In the genomic region with DNA sequence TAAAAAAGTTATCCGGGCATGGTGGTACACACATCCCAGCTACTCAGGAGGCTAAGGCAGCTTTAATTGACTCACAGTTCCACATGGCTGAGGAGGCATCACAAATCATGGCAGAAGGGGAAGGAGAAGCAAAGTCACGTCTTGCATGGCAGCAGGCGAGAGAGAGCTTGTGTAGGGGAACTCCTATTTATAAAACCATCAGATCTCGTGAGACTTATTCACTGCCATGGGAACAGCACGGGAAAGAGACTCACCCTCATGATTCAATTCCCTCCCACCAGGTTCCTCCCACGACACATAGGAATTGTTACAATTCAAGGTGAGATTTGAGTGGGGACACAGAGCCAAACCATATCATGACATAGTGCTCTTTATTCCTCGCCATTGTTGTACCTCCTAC, we compare ENCODE assay signal across 18 cellular contexts.
DNase-seq lines count a peak whose midpoint lies in the region; ATAC-seq and TF ChIP-seq lines count a peak whose summit lies in the region.
"Had no signal": no experiment of that assay in that cellular context is flagged by ENCODE, and none has a peak within 500 bp of the region (broad histone marks: within the 10 kb centered on the region; RNA-seq: fewer than 3 reads in every experiment).

No MANE protein-coding gene starts in this region.

- H2AFZ ChIP-seq in mesenchymal stem cell (ENCODE audit: low read depth, low read length) = no peak overlapping the region
- H2AFZ ChIP-seq: hepatocyte had no signal

- H2BK15ac ChIP-seq in mesenchymal stem cell (ENCODE audit: low read depth, poor library complexity, severe bottlenecking) = no peak overlapping the region

- H3K4me2 ChIP-seq in mesenchymal stem cell (ENCODE audit: low read length, poor library complexity, severe bottlenecking) = no peak overlapping the region
- H3K4me2 ChIP-seq: hepatocyte had no signal

- H3K18ac ChIP-seq in mesenchymal stem cell (ENCODE audit: low read depth in 1 of 2, low read length in 2 of 2) = peak overlapping the region in 1 of 2 experiments; percentile 64

- H3K27me3 Mint-ChIP-seq in natural killer cell treated with Interleukin-12 subunit alpha and Interleukin-12 subunit beta and Interleukin-15 and Interleukin-18, amount 100 ng/mL, for 72 hours = no peaks in the 10 kb centered on the region
- peaks cover 0 to under 1% of the 10 kb centered on the region in 2 donors for H3K27me3 Mint-ChIP-seq in natural killer cell (ENCODE audit: low read depth in 2 of 2)
- no peaks in the 10 kb centered on the region for H3K27me3 Mint-ChIP-seq in CD8-positive, alpha-beta memory T cell
- H3K27me3 Mint-ChIP-seq: CD4-positive, alpha-beta memory T cell had no signal

- no peak for ATAC-seq in natural killer cell treated with Interleukin-12 subunit alpha and Interleukin-12 subunit beta and Interleukin-15 and Interleukin-18, amount 100 ng/mL, for 72 hours
- ATAC-seq in natural killer cell (no peak), GM18520 (IDR thresholded peaks at IDR 0.05; ENCODE audit: unreplicated experiment) (no peak), HG03520 (IDR thresholded peaks at IDR 0.05; ENCODE audit: unreplicated experiment) (no peak)
- ATAC-seq: activated CD4-positive, CD25-positive, alpha-beta regulatory T cell treated with anti-CD3 and anti-CD28 coated beads, Interleukin-2, amount 50 U/mL, for 24 hours; foreskin keratinocyte had no signal

- no peak overlapping the region for H3K27ac Mint-ChIP-seq in natural killer cell treated with Interleukin-12 subunit alpha and Interleukin-12 subunit beta and Interleukin-15 and Interleukin-18, amount 100 ng/mL, for 72 hours
- H3K27ac Mint-ChIP-seq in natural killer cell = peak overlapping the region in 1 of 2 donors; percentile 24
- no peak overlapping the region for H3K27ac Mint-ChIP-seq in CD8-positive, alpha-beta memory T cell

- no peak overlapping the region for H3K27ac ChIP-seq in mesenchymal stem cell (ENCODE audit: low read length, poor library complexity, severe bottlenecking)
- no peak overlapping the region for H3K27ac ChIP-seq in CD8-positive, alpha-beta memory T cell (ENCODE audit: low read depth, low read length)
- H3K27ac ChIP-seq: cardiac muscle cell, foreskin keratinocyte had no signal

- peaks cover 63 to 67% of the 10 kb centered on the region in 2 donors for H3K4me1 Mint-ChIP-seq in natural killer cell treated with Interleukin-12 subunit alpha and Interleukin-12 subunit beta and Interleukin-15 and Interleukin-18, amount 100 ng/mL, for 72 hours (ENCODE audit: low read depth in 2 of 2)
- peaks cover 62% of the 10 kb centered on the region in 2 donors for H3K4me1 Mint-ChIP-seq in natural killer cell
- H3K4me1 Mint-ChIP-seq in CD8-positive, alpha-beta memory T cell = peaks cover 47 to 55% (median 49%) of the 10 kb centered on the region in 3 donors

- H3K23ac ChIP-seq in mesenchymal stem cell (ENCODE audit: low read length in 2 of 2) = no peak overlapping the region

- 58% methylated on average over 7 of the region's 7 CpGs for WGBS in mesenchymal stem cell

- H3K36me3 ChIP-seq in mesenchymal stem cell (ENCODE audit: control insufficient read depth in 1 of 2, insufficient read depth in 2 of 2, low read depth in 1 of 2, low read length in 2 of 2) = no peaks in the 10 kb centered on the region
- no peaks in the 10 kb centered on the region for H3K36me3 ChIP-seq in CD8-positive, alpha-beta memory T cell (ENCODE audit: insufficient read depth, low read length)
- H3K36me3 ChIP-seq: cardiac muscle cell had no signal

- H3K79me1 ChIP-seq in mesenchymal stem cell (replicated peaks; ENCODE audit: low read length, poor library complexity, severe bottlenecking) = no peaks in the 10 kb centered on the region

- H2BK5ac ChIP-seq in mesenchymal stem cell (ENCODE audit: low read depth, low read length, poor library complexity, severe bottlenecking) = no peak overlapping the region

- H2AK5ac ChIP-seq in mesenchymal stem cell (ENCODE audit: low read length, severe bottlenecking) = no peak overlapping the region

- POLR2A ChIA-PET in CD8-positive, alpha-beta memory T cell (lab: Charles Lee) = no interaction called here

- H3K4me3 ChIP-seq in mesenchymal stem cell (ENCODE audit: insufficient read depth in 1 of 2, low read depth in 1 of 2, low read length in 2 of 2) = no peak overlapping the region
- H3K4me3 ChIP-seq in CD8-positive, alpha-beta memory T cell (ENCODE audit: low read length) = no peak overlapping the region
- H3K4me3 ChIP-seq: cardiac muscle cell, hepatocyte had no signal

- H3K4me1 ChIP-seq in mesenchymal stem cell (ENCODE audit: control insufficient read depth, insufficient read depth, low read depth, low read length) = peaks cover 9% of the 10 kb centered on the region
- peaks cover 33% of the 10 kb centered on the region for H3K4me1 ChIP-seq in CD8-positive, alpha-beta memory T cell (ENCODE audit: insufficient read depth, low read length)

- peak; percentile 42 for DNase-seq in natural killer cell treated with Interleukin-12 subunit alpha and Interleukin-12 subunit beta and Interleukin-15 and Interleukin-18, amount 100 ng/mL, for 72 hours (ENCODE audit: low spot score)
- DNase-seq in natural killer cell (no peak), RPMI7951 (ENCODE audit: low read depth) (peak; percentile 44), mesenchymal stem cell (peak; percentile 84), GM20000 (ENCODE audit: low spot score) (no peak)
- DNase-seq in CD8-positive, alpha-beta memory T cell = no peak
- DNase-seq: activated effector memory CD4-positive, alpha-beta T cell treated with Interleukin-2 at 50 U/mL for 16 hours; CD4-positive, alpha-beta memory T cell; foreskin keratinocyte; stimulated activated CD4-positive, alpha-beta T cell treated with anti-CD3 and anti-CD28 coated beads, Interleukin-4, amount 100 ng/mL, for 24 hours; substantia nigra; T-helper 9 cell had no signal

- H2BK12ac ChIP-seq in mesenchymal stem cell (ENCODE audit: low read length in 2 of 2) = peak overlapping the region in 1 of 2 experiments; percentile 97

- no peak overlapping the region for H3K4me3 Mint-ChIP-seq in natural killer cell treated with Interleukin-12 subunit alpha and Interleukin-12 subunit beta and Interleukin-15 and Interleukin-18, amount 100 ng/mL, for 72 hours
- no peak overlapping the region for H3K4me3 Mint-ChIP-seq in natural killer cell
- no peak overlapping the region for H3K4me3 Mint-ChIP-seq in CD8-positive, alpha-beta memory T cell
- H3K4me3 Mint-ChIP-seq: CD4-positive, alpha-beta memory T cell; neural crest cell had no signal

- H2BK120ac ChIP-seq in mesenchymal stem cell (ENCODE audit: low read depth, low read length) = peak overlapping the region; percentile 71

- H4K8ac ChIP-seq in mesenchymal stem cell (ENCODE audit: low read length) = no peak overlapping the region

- H3K27me3 ChIP-seq in mesenchymal stem cell (ENCODE audit: control insufficient read depth in 1 of 2, insufficient read depth in 1 of 2, low read length in 2 of 2) = no peaks in the 10 kb centered on the region
- no peaks in the 10 kb centered on the region for H3K27me3 ChIP-seq in CD8-positive, alpha-beta memory T cell (ENCODE audit: insufficient read depth, low read length, poor library complexity, severe bottlenecking)
- H3K27me3 ChIP-seq: foreskin keratinocyte, hepatocyte had no signal

- TF ChIP-seq CTCF in natural killer cell (IDR thresholded peaks at IDR 0.05) (no peak), GM20000 (IDR thresholded peaks at IDR 0.05; ENCODE audit: extremely low read depth, missing control alignments) (no peak)

- H3K9ac ChIP-seq in mesenchymal stem cell (ENCODE audit: low read length) = peak overlapping the region; percentile 30

- H3K9me3 Mint-ChIP-seq in natural killer cell treated with Interleukin-12 subunit alpha and Interleukin-12 subunit beta and Interleukin-15 and Interleukin-18, amount 100 ng/mL, for 72 hours = no peaks in the 10 kb centered on the region
- no peaks in the 10 kb centered on the region for H3K9me3 Mint-ChIP-seq in natural killer cell
- H3K9me3 Mint-ChIP-seq in CD8-positive, alpha-beta memory T cell = no peaks in the 10 kb centered on the region
- H3K9me3 Mint-ChIP-seq: neural crest cell had no signal

- CTCF ChIA-PET in CD8-positive, alpha-beta memory T cell (lab: Charles Lee) = no interaction called here

- intact Hi-C loops in natural killer cell (cut with micrococcal nuclease) = no loop called here

- no peak overlapping the region for H3K14ac ChIP-seq in mesenchymal stem cell (ENCODE audit: low read length in 2 of 2)

- H3K36me3 Mint-ChIP-seq in natural killer cell treated with Interleukin-12 subunit alpha and Interleukin-12 subunit beta and Interleukin-15 and Interleukin-18, amount 100 ng/mL, for 72 hours = no peaks in the 10 kb centered on the region
- no peaks in the 10 kb centered on the region for H3K36me3 Mint-ChIP-seq in natural killer cell
- H3K36me3 Mint-ChIP-seq in CD8-positive, alpha-beta memory T cell = no peaks in the 10 kb centered on the region
- H3K36me3 Mint-ChIP-seq: CD4-positive, alpha-beta memory T cell had no signal

- no peaks in the 10 kb centered on the region for H3K9me3 ChIP-seq in mesenchymal stem cell (ENCODE audit: control insufficient read depth, low read length)
- H3K9me3 ChIP-seq in CD8-positive, alpha-beta memory T cell (ENCODE audit: low read length) = no peaks in the 10 kb centered on the region

- H3K4ac ChIP-seq in mesenchymal stem cell (ENCODE audit: low read depth in 1 of 2, low read length in 2 of 2) = peak overlapping the region; percentile 13 to 95

- peak overlapping the region; percentile 61 for H4K91ac ChIP-seq in mesenchymal stem cell (ENCODE audit: low read length)

Comparison
In these comparisons a context has a peak if more than half of its experiments do, and no peak if none do; other contexts are left out.
1. DNase-seq: peak in natural killer cell treated with Interleukin-12 subunit alpha and Interleukin-12 subunit beta and Interleukin-15 and Interleukin-18, amount 100 ng/mL, for 72 hours (single experiment), RPMI7951 (single experiment) and mesenchymal stem cell (single experiment); none in natural killer cell (single experiment), CD8-positive, alpha-beta memory T cell (0 of 5) and GM20000 (single experiment).